In genomic region chr11:69504576-69505420, GRCh38 we compare ENCODE assay signal across 23 cellular contexts. TPM values are rescaled to one million over a fixed set of nuclear protein-coding genes. Genes with fewer than 3 reads are reported as not detected.
DNase-seq lines count a peak whose midpoint lies in the region; ATAC-seq, FAIRE-seq and TF ChIP-seq lines count a peak whose summit lies in the region.
"Had no signal": no experiment of that assay in that cellular context is flagged by ENCODE, and none has a peak within 500 bp of the region (broad histone marks: within the 10 kb centered on the region; RNA-seq: fewer than 3 reads in every experiment).

No MANE protein-coding gene starts in this region.

- no peak overlapping the region for H3K27ac ChIP-seq in H1 (ENCODE audit: low read depth, low read length)
- no peak overlapping the region for H3K27ac ChIP-seq in neuronal stem cell (replicated peaks; ENCODE audit: low read length)
- H3K27ac ChIP-seq: KMS-11 had no signal

- H3K9ac ChIP-seq in H1 (replicated peaks in 1 of 4; ENCODE audit: extremely low read depth in 1 of 4, low read depth in 3 of 4, low read length in 3 of 4) = no peak overlapping the region
- H3K9ac ChIP-seq in neuronal stem cell (ENCODE audit: low read depth, low read length, poor library complexity) = no peak overlapping the region
- H3K9ac ChIP-seq: KMS-11 had no signal

- H3K27me3 ChIP-seq in H1 (replicated peaks in 1 of 4; ENCODE audit: control insufficient read depth in 3 of 4, extremely low read depth in 1 of 4, insufficient read depth in 3 of 4, low read length in 3 of 4) (no peaks in the 10 kb centered on the region), neuronal stem cell (ENCODE audit: control insufficient read depth in 3 of 3, insufficient read depth in 3 of 3, low read depth in 1 of 3, low read length in 3 of 3) (peaks cover 0 to 3% (median 0%) of the 10 kb centered on the region in 3 experiments)
- H3K27me3 ChIP-seq: BE2C had no signal

- H3K23ac ChIP-seq in H1 (ENCODE audit: insufficient read length) (no peak overlapping the region), neuronal stem cell (ENCODE audit: low read depth, low read length, poor library complexity) (no peak overlapping the region)

- FAIRE-seq in H1 (lab: Jason Lieb, UNC) (no peak), urothelium cell line (lab: Jason Lieb, UNC) (peak; percentile 27)
- FAIRE-seq: GM19239 had no signal

- H4K91ac ChIP-seq in H1 (replicated peaks; ENCODE audit: insufficient read length, low read length) = no peak overlapping the region
- H4K91ac ChIP-seq in neuronal stem cell (ENCODE audit: low read depth, low read length, poor library complexity) = no peak overlapping the region

- CTCF ChIA-PET in H1 (lab: Charles Lee; ENCODE audit: partially characterized antibody) = no interaction called here

- no peak overlapping the region for H2BK120ac ChIP-seq in H1 (replicated peaks; ENCODE audit: low read depth, low read length)
- peak overlapping the region; percentile 64 for H2BK120ac ChIP-seq in neuronal stem cell (ENCODE audit: low read depth, low read length)

- H4K8ac ChIP-seq in H1 (ENCODE audit: extremely low read depth, insufficient read depth, low read length) = no peak overlapping the region
- peak overlapping the region; percentile 49 for H4K8ac ChIP-seq in neuronal stem cell (ENCODE audit: low read depth, low read length)

- H3K23me2 ChIP-seq in H1 (ENCODE audit: low read depth, low read length) = peaks cover 3% of the 10 kb centered on the region; the same call in 1 of the 2 replicates

- H2BK15ac ChIP-seq in H1 (ENCODE audit: low read length) (no peak overlapping the region), neuronal stem cell (ENCODE audit: low read length) (peak overlapping the region; percentile 77)

- H3K4me3 ChIP-seq in H1 (ENCODE audit: extremely low read depth in 1 of 4, insufficient read depth in 2 of 4, low read depth in 3 of 4, low read length in 4 of 4) (no peak overlapping the region), neuronal stem cell (ENCODE audit: low read length in 2 of 2) (no peak overlapping the region)

- H2AFZ ChIP-seq in H1 (ENCODE audit: low read length) = no peak overlapping the region
- H2AFZ ChIP-seq in neuronal stem cell (ENCODE audit: low read length) = no peak overlapping the region

- peak; percentile 6 for DNase-seq in SKM-1 treated with dmso at 0.1 percent for 144 hours (lab: John Stamatoyannopoulos, UW; ENCODE audit: unreplicated experiment)
- DNase-seq in SKM-1 (lab: John Stamatoyannopoulos, UW; ENCODE audit: unreplicated experiment) = no peak
- no peak for DNase-seq in H1 (ENCODE audit: low read depth in 1 of 2, low spot score in 2 of 2)
- DNase-seq in neuronal stem cell (ENCODE audit: low spot score) = no peak
- no peak for DNase-seq in urothelium cell line (ENCODE audit: low spot score)
- DNase-seq in RPMI8226 = no peak
- DNase-seq in T1000 (lab: John Stamatoyannopoulos, UW) = no peak
- DNase-seq: 8988T; BE2C; Calu3; CD4-positive, alpha-beta T cell; DMS53; NCI-H1092; NCI-H146; NCI-H2081; NCI-H510A; NCI-H774; PC-3 had no signal

- H3K4ac ChIP-seq in H1 (replicated peaks; ENCODE audit: insufficient read length, low read depth, low read length) = no peak overlapping the region
- no peak overlapping the region for H3K4ac ChIP-seq in neuronal stem cell (ENCODE audit: low read length)

- no peak overlapping the region for H2BK12ac ChIP-seq in H1 (ENCODE audit: low read depth, low read length)
- H2BK12ac ChIP-seq in neuronal stem cell (ENCODE audit: low read length) = no peak overlapping the region

- H3K79me2 ChIP-seq in H1 (ENCODE audit: control insufficient read depth in 1 of 2, insufficient read depth in 2 of 2, low read length in 2 of 2) = no peaks in the 10 kb centered on the region

- H3K9me3 ChIP-seq in H1 (ENCODE audit: insufficient read depth in 2 of 2, low read depth in 1 of 2, low read length in 1 of 2) = no peaks in the 10 kb centered on the region
- peaks cover 0 to 2% of the 10 kb centered on the region in 2 donors for H3K9me3 ChIP-seq in neuronal stem cell (replicated peaks in 1 of 2; ENCODE audit: control insufficient read depth in 2 of 2, insufficient read depth in 1 of 2, low read depth in 1 of 2, low read length in 2 of 2)
- H3K9me3 ChIP-seq: BE2C had no signal

- H3K56ac ChIP-seq in H1 (replicated peaks; ENCODE audit: insufficient read length, low read depth, low read length) = no peak overlapping the region

- peak overlapping the region; percentile 38; the same call in 1 of the 2 replicates for H3K18ac ChIP-seq in H1 (ENCODE audit: extremely low read depth, low read length)
- peak overlapping the region; percentile 76 for H3K18ac ChIP-seq in neuronal stem cell (ENCODE audit: low read length)

- H2BK5ac ChIP-seq in H1 (ENCODE audit: low read depth, low read length) = no peak overlapping the region
- H2BK5ac ChIP-seq in neuronal stem cell (ENCODE audit: low read length) = no peak overlapping the region

- H4K5ac ChIP-seq in H1 (ENCODE audit: insufficient read length, low read depth, low read length) = no peak overlapping the region

- H2AK5ac ChIP-seq in H1 (ENCODE audit: low read depth, low read length) (no peak overlapping the region), neuronal stem cell (ENCODE audit: low read depth, low read length) (peak overlapping the region; percentile 1)

- H3K4me1 ChIP-seq in H1 (replicated peaks in 1 of 4; ENCODE audit: control insufficient read depth in 3 of 4, insufficient read depth in 4 of 4, low read length in 3 of 4) = no peaks in the 10 kb centered on the region
- H3K4me1 ChIP-seq in neuronal stem cell (ENCODE audit: control insufficient read depth in 2 of 2, insufficient read depth in 1 of 2, low read depth in 1 of 2, low read length in 2 of 2) = peaks cover 0 to 3% of the 10 kb centered on the region in 2 donors
- H3K4me1 ChIP-seq: BE2C had no signal

- 81% methylated on average over 12 of the region's 12 CpGs; no CpG with 5 or more reads in 1 of the 2 experiments for WGBS in H1 (ENCODE audit: extremely low coverage in 1 of 2, insufficient coverage in 1 of 2, insufficient read length in 1 of 2, insufficient replicate concordance in 2 of 2, low coverage in 1 of 2, low lambda C conversion rate in 2 of 2, missing lambda C conversion rate in 1 of 2), 2 experiments
- WGBS in neuronal stem cell (ENCODE audit: extremely low coverage in 2 of 2, insufficient read length in 2 of 2, insufficient replicate concordance in 1 of 2), 2 donors = no CpG with 5 or more reads among the region's 12 CpGs

- POLR2A ChIA-PET in H1 (lab: Charles Lee; ENCODE audit: partially characterized antibody) = interaction anchor here (0.5 kb wide), 1 partner anchor 254 kb away, joined by 3 read pairs; no protein-coding TSS in a partner anchor

- TF ChIP-seq POLR2A in H1 (IDR thresholded peaks at IDR 0.05; ENCODE audit: control extremely low read depth in 1 of 2, low read depth in 2 of 2, low read length in 2 of 2) = no peak

- H3K14ac ChIP-seq in H1 (ENCODE audit: insufficient read length) (no peak overlapping the region), neuronal stem cell (ENCODE audit: low read length) (no peak overlapping the region)

- H4K20me1 ChIP-seq in H1 (replicated peaks in 1 of 2; ENCODE audit: control insufficient read depth in 1 of 2, insufficient read depth in 2 of 2, low read length in 2 of 2) = no peaks in the 10 kb centered on the region

- no peak overlapping the region for H3K4me2 ChIP-seq in H1 (ENCODE audit: insufficient read depth in 1 of 2, low read depth in 2 of 2, low read length in 2 of 2)
- H3K4me2 ChIP-seq in neuronal stem cell (ENCODE audit: insufficient read depth, low read length, poor library complexity, severe bottlenecking) = no peak overlapping the region
- H3K4me2 ChIP-seq: KMS-11 had no signal

- H3K79me1 ChIP-seq in H1 (ENCODE audit: low read depth, low read length) (no peaks in the 10 kb centered on the region), neuronal stem cell (ENCODE audit: low read depth, low read length) (no peaks in the 10 kb centered on the region)

- no peaks in the 10 kb centered on the region for H3K36me3 ChIP-seq in H1 (ENCODE audit: control insufficient read depth in 2 of 4, insufficient read depth in 4 of 4, low read length in 3 of 4)
- no peaks in the 10 kb centered on the region for H3K36me3 ChIP-seq in neuronal stem cell (replicated peaks in 1 of 2; ENCODE audit: control insufficient read depth in 2 of 2, insufficient read depth in 2 of 2, low read length in 2 of 2)
- H3K36me3 ChIP-seq: BE2C had no signal

- no peak for TF ChIP-seq CTCF in H1 (IDR thresholded peaks at IDR 0.05; ENCODE audit: control extremely low read depth in 1 of 3, insufficient read depth in 1 of 3, low read depth in 1 of 3, low read length in 3 of 3)

- H2BK20ac ChIP-seq in H1 (ENCODE audit: low read length) = no peak overlapping the region

- TF ChIP-seq EP300 in H1 (IDR thresholded peaks at IDR 0.05; ENCODE audit: borderline replicate concordance in 1 of 2, low read depth in 2 of 2, low read length in 2 of 2) = no peak

- ATAC-seq in HG03520 (IDR thresholded peaks at IDR 0.05; ENCODE audit: unreplicated experiment) = no peak
- ATAC-seq: HCT116, PC-3 had no signal

- TF ChIP-seq RAD21 in H1 (IDR thresholded peaks at IDR 0.05 in 1 of 2, conservative IDR thresholded peaks at IDR 0.05 in 1 of 2; ENCODE audit: low read depth in 2 of 2, low read length in 2 of 2) = no peak

TF ChIP-seq in H1, 55 proteins besides CTCF, POLR2A, EP300 and RAD21:
- TF ChIP-seq, protein P1, sequence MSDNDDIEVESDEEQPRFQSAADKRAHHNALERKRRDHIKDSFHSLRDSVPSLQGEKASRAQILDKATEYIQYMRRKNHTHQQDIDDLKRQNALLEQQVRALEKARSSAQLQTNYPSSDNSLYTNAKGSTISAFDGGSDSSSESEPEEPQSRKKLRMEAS (IDR thresholded peaks at IDR 0.05) = peak; percentile 24; the same call in 1 of the 2 replicates
- TF ChIP-seq JUN (IDR thresholded peaks at IDR 0.05; ENCODE audit: low read depth, low read length) (no peak), SP2 (IDR thresholded peaks at IDR 0.05; ENCODE audit: low read length) (no peak)
TF ChIP-seq in H1: peak in this region for 1.

RNA-seq across cellular contexts. Expression of gene LINC01488, which starts 23.3 kb away (rescaled TPM):
- not detected in 2 replicates for total RNA-seq in H1 (2021; fragmentation: NEBNext Ultra II Directional; extraction: Animal tissue kit (Norgen Biotek cat#: 25700))
- 0.03 TPM in 1 of 2 replicates, not detected in the other for polyA plus RNA-seq in H1 (2011; rRNA removed)
- polyA plus RNA-seq in H1 (2011; cell fraction: cytosol; rRNA removed) = not detected
- polyA plus RNA-seq in H1 (2011; cell fraction: nucleus; rRNA removed) = not detected
- polyA plus RNA-seq in H1 (2012, experiment 1 of 2) = not detected in 4 replicates
- not detected for polyA plus RNA-seq in H1 (2012, experiment 2 of 2)
- not detected for polyA plus RNA-seq in H1 (2013, experiment 1 of 2)
- not detected for polyA plus RNA-seq in H1 (2013, experiment 2 of 2)
- polyA minus RNA-seq in H1 (2011; rRNA and poly(A)+ RNA removed) = not detected in 2 replicates
- polyA minus RNA-seq in H1 (2011; cell fraction: cytosol; rRNA and poly(A)+ RNA removed) = not detected
- polyA minus RNA-seq in H1 (2011; cell fraction: nucleus; rRNA and poly(A)+ RNA removed) = not detected
- 0.06 TPM for polyA plus RNA-seq in neuronal stem cell (2013, experiment 1 of 2)
- 0.01 TPM for polyA plus RNA-seq in neuronal stem cell (2013, experiment 2 of 2)
- total RNA-seq: Calu3; CD4-positive, alpha-beta T cell; M059J; PC-3 had no signal
